15 cellular contexts compared by ENCODE assay signal in the genomic region with DNA sequence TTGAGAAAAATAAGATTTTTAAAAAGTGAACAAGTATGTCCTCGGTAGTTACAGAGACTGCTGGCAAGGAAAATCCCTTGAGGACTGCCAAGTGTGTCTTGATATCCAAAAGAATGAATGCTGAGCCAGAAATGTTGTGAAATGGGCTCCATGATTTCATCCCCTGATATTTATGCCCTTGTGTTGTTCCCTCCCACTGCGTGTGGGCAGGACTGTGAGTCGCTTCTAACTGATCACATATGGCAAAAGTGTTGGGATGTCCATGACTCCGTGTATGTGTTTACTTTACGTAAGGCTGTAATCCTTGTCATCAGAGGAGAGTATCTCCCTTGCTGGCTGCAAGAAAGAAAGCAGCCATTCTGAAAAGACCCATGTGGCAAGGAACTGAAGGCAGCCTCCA.
DNase-seq lines count a peak whose midpoint lies in the region; TF ChIP-seq lines count a peak whose summit lies in the region.
"Had no signal": no experiment of that assay in that cellular context is flagged by ENCODE, and none has a peak within 500 bp of the region (broad histone marks: within the 10 kb centered on the region; RNA-seq: fewer than 3 reads in every experiment).

No MANE protein-coding gene starts in this region.

- in situ Hi-C loops in G401 (cut with HindIII; ENCODE audit: low sequenced_read_pairs): no loop called here

- no peak for TF ChIP-seq CTCF in choroid plexus epithelial cell (conservative IDR thresholded peaks at IDR 0.05; ENCODE audit: low read depth, low read length)

- no peak overlapping the region for H3K4me3 ChIP-seq in choroid plexus epithelial cell (ENCODE audit: low read depth, low read length)
- H3K4me3 ChIP-seq: GM12878 had no signal

- DNase-seq in AG08396 (ENCODE audit: low spot score): peak; percentile 44
- peak; percentile 76 for DNase-seq in HS-5 (ENCODE audit: low read depth)
- DNase-seq in choroid plexus epithelial cell (ENCODE audit: low read depth): peak; percentile 61
- DNase-seq in myocyte (ENCODE audit: low read depth): peak; percentile 47
- no peak for DNase-seq in COR-L47 (lab: John Stamatoyannopoulos, UW)
- no peak for DNase-seq in SW480 (ENCODE audit: low spot score)
- DNase-seq in G401 (ENCODE audit: low spot score): no peak
- no peak for DNase-seq in stimulated activated CD4-positive, alpha-beta T cell treated with anti-CD3 and anti-CD28 coated beads, Interleukin-2, amount 100 ng/mL, for 48 hours
- DNase-seq: activated B cell treated with CpG ODN at 0.5 μM for 24 hours; activated naive CD4-positive, alpha-beta T cell treated with Interleukin-2 at 50 U/mL for 16 hours; AML-193; cerebellar nuclear complex; Kasumi-1; stimulated activated CD4-positive, alpha-beta T cell treated with anti-CD3 and anti-CD28 coated beads, Interleukin-1b, Interleukin-23, amount 100 ng/mL, for 48 hours had no signal

Comparison
In these comparisons a context has a peak if more than half of its experiments do, and no peak if none do; other contexts are left out.
1. DNase-seq: peak in AG08396 (single experiment), HS-5 (single experiment), choroid plexus epithelial cell (single experiment) and myocyte (single experiment); none in COR-L47 (single experiment), SW480 (single experiment), G401 (single experiment) and stimulated activated CD4-positive, alpha-beta T cell treated with anti-CD3 and anti-CD28 coated beads, Interleukin-2, amount 100 ng/mL, for 48 hours (0 of 2).